ENCODE assay signal across 22 cellular contexts in genomic region chr6:28558629-28559028, GRCh38. TPM values are rescaled to one million over a fixed set of nuclear protein-coding genes. Genes with fewer than 3 reads are reported as not detected.
"Had no signal": no experiment of that assay in that cellular context is flagged by ENCODE, and none has a peak within 500 bp of the region (broad histone marks: within the 10 kb centered on the region; RNA-seq: fewer than 3 reads in every experiment).

No MANE protein-coding gene starts in this region.

- DNase-seq: activated CD4-positive, alpha-beta memory T cell treated with anti-CD3 and anti-CD28 coated beads for 36 hours; activated CD4-positive, alpha-beta T cell treated with anti-CD3 and anti-CD28 coated beads for 36 hours; activated CD8-positive, alpha-beta memory T cell treated with anti-CD3 and anti-CD28 coated beads, Interleukin-2, amount 10 ng/mL, durations not matched to agents 7 days and 5 days; effector CD8-positive, alpha-beta T cell; heart right ventricle; left cardiac atrium; mesenchymal stem cell; naive thymus-derived CD4-positive, alpha-beta T cell; psoas muscle; right cardiac atrium; stimulated activated CD4-positive, alpha-beta T cell treated with anti-CD3 and anti-CD28 coated beads, Interleukin-2, amount 100 ng/mL, for 48 hours; transverse colon had no signal

- H3K27ac ChIP-seq: esophagus muscularis mucosa, heart right ventricle, neural progenitor cell, psoas muscle, skin epidermis, suprapubic skin, transverse colon, vagina had no signal

- H2AFZ ChIP-seq: neural progenitor cell had no signal

- H3K4me1 ChIP-seq: esophagus muscularis mucosa, heart right ventricle, psoas muscle, transverse colon, vagina had no signal

- H3K4me3 ChIP-seq: esophagus muscularis mucosa, heart right ventricle, neural progenitor cell, psoas muscle, skin epidermis, suprapubic skin, transverse colon, vagina had no signal

- H3K36me3 ChIP-seq: esophagus muscularis mucosa, heart right ventricle, neural progenitor cell, suprapubic skin, transverse colon, vagina had no signal

- H3K9me3 ChIP-seq: esophagus muscularis mucosa, heart right ventricle, psoas muscle, suprapubic skin, transverse colon, vagina had no signal

- ATAC-seq: activated CD4-positive, alpha-beta T cell treated with anti-CD3 and anti-CD28 coated beads for 36 hours; activated CD8-positive, alpha-beta memory T cell treated with anti-CD3 and anti-CD28 coated beads, Interleukin-2, amount 10 ng/mL, durations not matched to agents 7 days and 5 days; heart right ventricle; left cardiac atrium; naive thymus-derived CD4-positive, alpha-beta T cell; psoas muscle; right cardiac atrium had no signal

RNA-seq across cellular contexts. Expression of gene GPX5, which starts 32.9 kb away (rescaled TPM):
- total RNA-seq: activated CD4-positive, alpha-beta memory T cell treated with anti-CD3 and anti-CD28 coated beads for 36 hours; activated CD4-positive, alpha-beta T cell treated with anti-CD3 and anti-CD28 coated beads for 36 hours; activated CD8-positive, alpha-beta memory T cell treated with anti-CD3 and anti-CD28 coated beads, Interleukin-2, amount 10 ng/mL, durations not matched to agents 7 days and 5 days; cerebellum; endothelial cell of umbilical vein; esophagus muscularis mucosa; heart right ventricle; left cardiac atrium; lower leg skin; mucosa of gallbladder; naive thymus-derived CD4-positive, alpha-beta T cell; osteocyte; psoas muscle; right cardiac atrium; suprapubic skin; transverse colon; vagina had no signal

RNA-seq across cellular contexts. Expression of gene GPX6, which starts 43.0 kb away (rescaled TPM):
- total RNA-seq: activated CD4-positive, alpha-beta memory T cell treated with anti-CD3 and anti-CD28 coated beads for 36 hours; activated CD4-positive, alpha-beta T cell treated with anti-CD3 and anti-CD28 coated beads for 36 hours; activated CD8-positive, alpha-beta memory T cell treated with anti-CD3 and anti-CD28 coated beads, Interleukin-2, amount 10 ng/mL, durations not matched to agents 7 days and 5 days; cerebellum; endothelial cell of umbilical vein; esophagus muscularis mucosa; heart right ventricle; left cardiac atrium; lower leg skin; mucosa of gallbladder; naive thymus-derived CD4-positive, alpha-beta T cell; osteocyte; psoas muscle; right cardiac atrium; suprapubic skin; transverse colon; vagina had no signal
